1 cellular context compared by ENCODE assay signal in the genomic region with DNA sequence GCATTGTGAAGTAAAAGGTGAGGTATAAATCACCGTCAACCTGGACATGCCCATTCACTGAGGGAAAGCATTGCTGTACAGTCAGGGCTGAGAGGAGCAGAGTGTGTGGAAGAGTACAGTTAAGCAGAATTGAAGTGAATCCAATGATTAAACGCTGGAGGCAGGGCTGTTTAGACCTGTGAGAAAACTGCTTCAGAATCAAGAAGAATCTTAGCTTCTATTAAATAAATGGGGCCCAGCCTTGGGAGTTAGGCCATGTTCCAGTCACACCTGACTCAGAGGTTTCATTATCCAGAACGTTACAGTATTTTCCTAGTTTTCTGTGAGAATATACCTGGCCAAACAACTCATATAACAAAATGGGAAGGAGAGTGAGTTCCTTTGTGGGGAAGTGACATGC.
TF ChIP-seq lines count a peak whose summit lies in the region.

No MANE protein-coding gene starts in this region.

TF ChIP-seq in GM23338, 12 proteins besides CTCF, POLR2A, EP300 and RAD21 (continued from another document):
- TF ChIP-seq, protein P1, sequence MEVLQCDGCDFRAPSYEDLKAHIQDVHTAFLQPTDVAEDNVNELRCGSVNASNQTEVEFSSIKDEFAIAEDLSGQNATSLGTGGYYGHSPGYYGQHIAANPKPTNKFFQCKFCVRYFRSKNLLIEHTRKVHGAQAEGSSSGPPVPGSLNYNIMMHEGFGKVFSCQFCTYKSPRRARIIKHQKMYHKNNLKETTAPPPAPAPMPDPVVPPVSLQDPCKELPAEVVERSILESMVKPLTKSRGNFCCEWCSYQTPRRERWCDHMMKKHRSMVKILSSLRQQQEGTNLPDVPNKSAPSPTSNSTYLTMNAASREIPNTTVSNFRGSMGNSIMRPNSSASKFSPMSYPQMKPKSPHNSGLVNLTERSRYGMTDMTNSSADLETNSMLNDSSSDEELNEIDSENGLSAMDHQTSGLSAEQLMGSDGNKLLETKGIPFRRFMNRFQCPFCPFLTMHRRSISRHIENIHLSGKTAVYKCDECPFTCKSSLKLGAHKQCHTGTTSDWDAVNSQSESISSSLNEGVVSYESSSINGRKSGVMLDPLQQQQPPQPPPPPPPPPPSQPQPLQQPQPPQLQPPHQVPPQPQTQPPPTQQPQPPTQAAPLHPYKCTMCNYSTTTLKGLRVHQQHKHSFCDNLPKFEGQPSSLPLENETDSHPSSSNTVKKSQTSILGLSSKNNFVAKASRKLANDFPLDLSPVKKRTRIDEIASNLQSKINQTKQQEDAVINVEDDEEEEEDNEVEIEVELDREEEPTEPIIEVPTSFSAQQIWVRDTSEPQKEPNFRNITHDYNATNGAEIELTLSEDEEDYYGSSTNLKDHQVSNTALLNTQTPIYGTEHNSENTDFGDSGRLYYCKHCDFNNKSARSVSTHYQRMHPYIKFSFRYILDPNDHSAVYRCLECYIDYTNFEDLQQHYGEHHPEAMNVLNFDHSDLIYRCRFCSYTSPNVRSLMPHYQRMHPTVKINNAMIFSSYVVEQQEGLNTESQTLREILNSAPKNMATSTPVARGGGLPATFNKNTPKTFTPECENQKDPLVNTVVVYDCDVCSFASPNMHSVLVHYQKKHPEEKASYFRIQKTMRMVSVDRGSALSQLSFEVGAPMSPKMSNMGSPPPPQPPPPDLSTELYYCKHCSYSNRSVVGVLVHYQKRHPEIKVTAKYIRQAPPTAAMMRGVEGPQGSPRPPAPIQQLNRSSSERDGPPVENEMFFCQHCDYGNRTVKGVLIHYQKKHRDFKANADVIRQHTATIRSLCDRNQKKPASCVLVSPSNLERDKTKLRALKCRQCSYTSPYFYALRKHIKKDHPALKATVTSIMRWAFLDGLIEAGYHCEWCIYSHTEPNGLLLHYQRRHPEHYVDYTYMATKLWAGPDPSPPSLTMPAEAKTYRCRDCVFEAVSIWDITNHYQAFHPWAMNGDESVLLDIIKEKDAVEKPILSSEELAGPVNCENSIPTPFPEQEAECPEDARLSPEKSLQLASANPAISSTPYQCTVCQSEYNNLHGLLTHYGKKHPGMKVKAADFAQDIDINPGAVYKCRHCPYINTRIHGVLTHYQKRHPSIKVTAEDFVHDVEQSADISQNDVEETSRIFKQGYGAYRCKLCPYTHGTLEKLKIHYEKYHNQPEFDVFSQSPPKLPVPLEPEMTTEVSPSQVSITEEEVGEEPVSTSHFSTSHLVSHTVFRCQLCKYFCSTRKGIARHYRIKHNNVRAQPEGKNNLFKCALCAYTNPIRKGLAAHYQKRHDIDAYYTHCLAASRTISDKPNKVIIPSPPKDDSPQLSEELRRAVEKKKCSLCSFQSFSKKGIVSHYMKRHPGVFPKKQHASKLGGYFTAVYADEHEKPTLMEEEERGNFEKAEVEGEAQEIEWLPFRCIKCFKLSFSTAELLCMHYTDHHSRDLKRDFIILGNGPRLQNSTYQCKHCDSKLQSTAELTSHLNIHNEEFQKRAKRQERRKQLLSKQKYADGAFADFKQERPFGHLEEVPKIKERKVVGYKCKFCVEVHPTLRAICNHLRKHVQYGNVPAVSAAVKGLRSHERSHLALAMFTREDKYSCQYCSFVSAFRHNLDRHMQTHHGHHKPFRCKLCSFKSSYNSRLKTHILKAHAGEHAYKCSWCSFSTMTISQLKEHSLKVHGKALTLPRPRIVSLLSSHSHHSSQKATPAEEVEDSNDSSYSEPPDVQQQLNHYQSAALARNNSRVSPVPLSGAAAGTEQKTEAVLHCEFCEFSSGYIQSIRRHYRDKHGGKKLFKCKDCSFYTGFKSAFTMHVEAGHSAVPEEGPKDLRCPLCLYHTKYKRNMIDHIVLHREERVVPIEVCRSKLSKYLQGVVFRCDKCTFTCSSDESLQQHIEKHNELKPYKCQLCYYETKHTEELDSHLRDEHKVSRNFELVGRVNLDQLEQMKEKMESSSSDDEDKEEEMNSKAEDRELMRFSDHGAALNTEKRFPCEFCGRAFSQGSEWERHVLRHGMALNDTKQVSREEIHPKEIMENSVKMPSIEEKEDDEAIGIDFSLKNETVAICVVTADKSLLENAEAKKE (CRISPR knock-in tag; IDR thresholded peaks at IDR 0.05), result no peak
